1 cellular context compared by ENCODE assay signal in the genomic region with DNA sequence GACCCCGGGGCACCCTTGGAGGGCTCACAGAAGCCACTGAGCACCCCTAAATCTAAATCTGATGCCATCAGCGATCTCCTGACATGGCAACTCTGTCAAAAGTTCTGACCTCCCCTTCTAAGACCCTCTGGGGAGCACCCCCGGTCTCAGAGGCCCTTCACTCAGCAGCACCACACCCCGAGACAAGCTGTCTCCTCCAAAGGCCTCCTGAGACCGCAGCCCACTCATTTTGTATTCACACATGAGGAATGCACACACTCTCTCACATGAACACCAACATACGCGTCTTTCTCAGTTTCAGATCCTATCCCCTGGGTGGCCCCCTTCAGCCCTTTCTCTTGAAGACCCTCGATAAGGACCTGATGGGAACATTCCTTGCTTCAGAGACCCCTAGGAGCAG.
TF ChIP-seq lines count a peak whose summit lies in the region.

No MANE protein-coding gene starts in this region.

TF ChIP-seq in GM12878, 131 proteins besides CTCF, POLR2A, EP300 and RAD21:
- TF ChIP-seq GATAD2B (conservative IDR thresholded peaks at IDR 0.05; ENCODE audit: low read depth) (no peak), TARDBP (IDR thresholded peaks at IDR 0.05; ENCODE audit: borderline replicate concordance) (no peak)
